In the genomic region with DNA sequence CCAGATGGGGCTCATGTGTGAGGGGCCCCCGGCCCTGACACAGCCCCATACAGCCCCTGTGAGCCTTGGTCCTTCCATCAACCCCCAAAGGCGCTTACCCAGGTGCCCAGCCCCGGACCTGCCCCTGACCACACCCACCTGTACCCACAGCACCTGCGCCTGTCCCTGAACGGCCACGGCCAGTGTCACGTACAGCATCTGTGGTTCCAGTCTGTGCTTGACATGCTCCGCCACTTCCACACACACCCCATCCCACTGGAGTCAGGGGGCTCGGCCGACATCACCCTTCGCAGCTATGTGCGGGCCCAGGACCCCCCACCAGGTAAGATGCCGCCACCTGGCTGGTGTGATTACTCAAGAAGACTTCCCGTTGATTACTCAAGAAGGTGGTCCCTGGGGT, we compare ENCODE assay signal across 17 cellular contexts. TPM values are rescaled to one million over a fixed set of nuclear protein-coding genes. Genes with fewer than 3 reads are reported as not detected.
"Had no signal": no experiment of that assay in that cellular context is flagged by ENCODE, and none has a peak within 500 bp of the region (broad histone marks: within the 10 kb centered on the region; RNA-seq: fewer than 3 reads in every experiment).

No MANE protein-coding gene starts in this region.

- H3K9ac ChIP-seq: neural progenitor cell had no signal

- H3K4me3 ChIP-seq: neural progenitor cell, pancreas had no signal

- ATAC-seq: activated T-helper 17 cell treated with anti-CD3 and anti-CD28 coated beads, Interleukin-2, amount 50 U/mL, for 72 hours; pancreas had no signal

- H3K9me3 ChIP-seq: pancreas had no signal

- H3K27me3 ChIP-seq: brain microvascular endothelial cell, pancreas had no signal

- H3K4me2 ChIP-seq: neural progenitor cell had no signal

- DNase-seq: activated naive CD4-positive, alpha-beta T cell treated with Interleukin-2 at 50 U/mL for 16 hours; activated T-cell treated with anti-CD3 and anti-CD28 coated beads for 4 hours; anterior cingulate cortex; brain microvascular endothelial cell; dermis blood vessel endothelial cell; pancreas; stimulated activated CD4-positive, alpha-beta T cell treated with anti-CD3 and anti-CD28 coated beads, Interleukin-12 subunit alpha, Interleukin-12 subunit beta, amount 100 ng/mL, for 4 hours; stimulated activated CD4-positive, alpha-beta T cell treated with anti-CD3 and anti-CD28 coated beads, Interleukin-2, amount 100 ng/mL, for 24 hours had no signal

- H3K4me1 Mint-ChIP-seq: activated T-helper 17 cell treated with anti-CD3 and anti-CD28 coated beads, Interleukin-2, amount 50 U/mL, for 72 hours; mesothelial cell of epicardium had no signal

- H3K27ac Mint-ChIP-seq: activated T-helper 17 cell treated with anti-CD3 and anti-CD28 coated beads, Interleukin-2, amount 50 U/mL, for 72 hours; mesothelial cell of epicardium; neural progenitor cell had no signal

- H3K4me3 Mint-ChIP-seq: activated T-helper 17 cell treated with anti-CD3 and anti-CD28 coated beads, Interleukin-2, amount 50 U/mL, for 72 hours; mesothelial cell of epicardium; neural progenitor cell had no signal

- H3K36me3 ChIP-seq: brain microvascular endothelial cell, neural progenitor cell, pancreas had no signal

- H3K27ac ChIP-seq: brain microvascular endothelial cell, epithelial cell of prostate, neural progenitor cell, pancreas had no signal

- H3K9me3 Mint-ChIP-seq: activated T-helper 17 cell treated with anti-CD3 and anti-CD28 coated beads, Interleukin-2, amount 50 U/mL, for 72 hours; mesothelial cell of epicardium; neural progenitor cell had no signal

- H3K4me1 ChIP-seq: neural progenitor cell, pancreas had no signal

RNA-seq across cellular contexts. Expression of gene SPDYE6, which starts 36.1 kb away (rescaled TPM):
- total RNA-seq: activated T-helper 17 cell treated with anti-CD3 and anti-CD28 coated beads, Interleukin-2, amount 50 U/mL, for 72 hours; cerebellum; dermis blood vessel endothelial cell; fibroblast of lung; frontal cortex; lower leg skin; mesothelial cell of epicardium; pancreas; T-helper 2 cell treated with Interferon-gamma antibody and Interleukin-4, amounts not matched to agents 100 ng/mL and 5 ng/mL, for 36 hours had no signal
